ENCODE assay signal across 22 cellular contexts in the genomic region with DNA sequence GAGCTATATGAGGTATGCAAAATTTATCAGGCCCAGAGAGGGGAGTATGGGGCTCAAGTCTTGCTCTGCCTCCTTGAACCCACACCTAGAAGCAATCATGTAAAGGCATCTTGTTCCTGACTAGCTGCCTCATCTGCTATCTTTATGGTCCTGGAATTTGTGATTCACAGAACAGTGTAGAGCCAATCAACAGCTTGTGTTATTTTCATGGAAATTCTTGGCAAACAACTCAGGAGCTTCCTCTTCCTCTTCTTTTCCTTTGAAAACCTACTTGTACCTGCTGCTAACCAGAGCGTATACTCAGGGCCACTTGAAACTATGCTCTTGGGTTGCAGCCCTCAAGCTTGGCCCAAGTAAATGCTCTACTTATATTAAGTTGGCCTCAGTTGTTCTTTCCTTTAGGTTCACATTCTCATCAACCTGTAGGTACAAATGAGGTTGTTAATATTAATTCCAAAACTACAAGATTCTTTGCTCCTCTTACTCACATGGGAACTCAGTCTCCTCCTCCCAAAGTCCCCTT. TPM values are rescaled to one million over a fixed set of nuclear protein-coding genes. Genes with fewer than 3 reads are reported as not detected.
"Had no signal": no experiment of that assay in that cellular context is flagged by ENCODE, and none has a peak within 500 bp of the region (broad histone marks: within the 10 kb centered on the region; RNA-seq: fewer than 3 reads in every experiment).

No MANE protein-coding gene starts in this region.

- H3K9ac ChIP-seq: SK-N-SH had no signal

- H3K36me3 Mint-ChIP-seq: activated CD8-positive, alpha-beta memory T cell treated with anti-CD3 and anti-CD28 coated beads, Interleukin-2, amount 10 ng/mL, durations not matched to agents 7 days and 5 days; memory B cell; T-cell had no signal

- H3K9me3 Mint-ChIP-seq: activated naive CD4-positive, alpha-beta T cell treated with anti-CD3 and anti-CD28 coated beads for 36 hours; activated T-helper 2 cell treated with anti-CD3 and anti-CD28 coated beads, Interferon-gamma antibody, Interleukin-2, Interleukin-4, amounts not matched to agents 10 μg/mL and 5 μg/mL and 100 μg/mL, durations not matched to agents 14 hours and 24 hours and 36 hours; nephron progenitor cell; T-cell had no signal

- H3K4me3 Mint-ChIP-seq: activated CD8-positive, alpha-beta memory T cell treated with anti-CD3 and anti-CD28 coated beads, Interleukin-2, amount 10 ng/mL, durations not matched to agents 7 days and 5 days; activated naive CD4-positive, alpha-beta T cell treated with anti-CD3 and anti-CD28 coated beads for 36 hours; memory B cell; nephron progenitor cell; T-cell had no signal

- H3K27ac ChIP-seq: coronary artery, epithelial cell of prostate, left lung, stomach, testis had no signal

- H3K4me3 ChIP-seq: coronary artery, left lung, stomach, testis had no signal

- FAIRE-seq: islet of Langerhans had no signal

- DNase-seq: activated CD4-positive, alpha-beta T cell treated with anti-CD3 and anti-CD28 coated beads for 1 hour; activated CD4-positive, alpha-beta T cell treated with anti-CD3 and anti-CD28 coated beads, Interleukin-2, amount 50 U/mL, for 48 hours; activated CD8-positive, alpha-beta memory T cell treated with anti-CD3 and anti-CD28 coated beads, Interleukin-2, amount 10 ng/mL, durations not matched to agents 7 days and 5 days; activated naive CD4-positive, alpha-beta T cell treated with anti-CD3 and anti-CD28 coated beads for 36 hours; activated T-cell treated with anti-CD3 and anti-CD28 coated beads, Interleukin-2, amount 50 U/mL, for 1 hour; caudate nucleus; effector memory CD4-positive, alpha-beta T cell; head of caudate nucleus; left lung; nephron progenitor cell; SK-N-SH; stimulated activated CD4-positive, alpha-beta T cell treated with anti-CD3 and anti-CD28 coated beads, Interleukin-12 subunit alpha, Interleukin-12 subunit beta, amount 100 ng/mL, for 4 hours; stimulated activated CD4-positive, alpha-beta T cell treated with anti-CD3 and anti-CD28 coated beads, Interleukin-2, amount 100 ng/mL, for 24 hours; stomach; T-cell; T1000; testis had no signal

- H3K4me2 ChIP-seq: SK-N-SH had no signal

- H3K27ac Mint-ChIP-seq: activated CD8-positive, alpha-beta memory T cell treated with anti-CD3 and anti-CD28 coated beads, Interleukin-2, amount 10 ng/mL, durations not matched to agents 7 days and 5 days; activated naive CD4-positive, alpha-beta T cell treated with anti-CD3 and anti-CD28 coated beads for 36 hours; activated T-helper 2 cell treated with anti-CD3 and anti-CD28 coated beads, Interferon-gamma antibody, Interleukin-2, Interleukin-4, amounts not matched to agents 10 μg/mL and 5 μg/mL and 100 μg/mL, durations not matched to agents 14 hours and 24 hours and 36 hours; memory B cell; nephron progenitor cell had no signal

- H3K4me1 Mint-ChIP-seq: memory B cell had no signal

- H3K27me3 ChIP-seq: left lung, stomach, testis had no signal

- H3K36me3 ChIP-seq: left lung, stomach had no signal

- ATAC-seq: activated CD8-positive, alpha-beta memory T cell treated with anti-CD3 and anti-CD28 coated beads, Interleukin-2, amount 10 ng/mL, durations not matched to agents 7 days and 5 days; left lung; T-cell had no signal

- H3K9me3 ChIP-seq: left lung, SK-N-SH, stomach, testis had no signal

RNA-seq across cellular contexts. Expression of a gene that starts 3.5 kb away (rescaled TPM):
- total RNA-seq: activated CD8-positive, alpha-beta memory T cell treated with anti-CD3 and anti-CD28 coated beads, Interleukin-2, amount 10 ng/mL, durations not matched to agents 7 days and 5 days; activated naive CD4-positive, alpha-beta T cell treated with anti-CD3 and anti-CD28 coated beads for 36 hours; activated T-helper 2 cell treated with anti-CD3 and anti-CD28 coated beads, Interferon-gamma antibody, Interleukin-2, Interleukin-4, amounts not matched to agents 10 μg/mL and 5 μg/mL and 100 μg/mL, durations not matched to agents 14 hours and 24 hours and 36 hours had no signal
- polyA plus RNA-seq: SK-N-SH had no signal
